Comparison of ENCODE assay signal across 20 cellular contexts in the genomic region with DNA sequence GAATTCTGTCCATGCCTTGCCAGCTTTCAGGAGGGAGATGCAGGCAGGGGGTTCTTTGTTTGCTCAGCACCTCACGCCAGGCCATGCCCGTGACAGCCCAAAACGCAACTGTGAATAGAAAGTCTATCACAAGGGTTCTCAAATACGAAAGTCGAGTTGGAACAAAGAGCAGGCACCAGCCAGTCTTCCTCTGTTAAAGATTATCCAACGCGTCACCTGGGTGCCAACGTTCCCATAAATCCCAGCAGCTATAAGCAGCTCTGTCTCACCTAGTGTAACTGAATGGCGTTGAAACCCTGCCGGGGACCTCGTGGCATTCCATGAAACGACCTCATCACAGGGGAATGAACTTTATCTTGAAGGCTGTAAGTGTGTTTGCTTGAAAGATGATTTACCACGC.
DNase-seq lines count a peak whose midpoint lies in the region; ATAC-seq, FAIRE-seq and TF ChIP-seq lines count a peak whose summit lies in the region.
"Had no signal": no experiment of that assay in that cellular context is flagged by ENCODE, and none has a peak within 500 bp of the region (broad histone marks: within the 10 kb centered on the region; RNA-seq: fewer than 3 reads in every experiment).

No MANE protein-coding gene starts in this region.

- no TSS peak for BruUV-seq in mammary epithelial cell (replicated peaks; lab: Mats Ljungman, UMichigan)

- no peak for FAIRE-seq in GM19239 (lab: Jason Lieb, UNC)
- FAIRE-seq: GM12892, kidney had no signal

- H3K27ac ChIP-seq in mammary epithelial cell (ENCODE audit: insufficient read depth, low read depth, low read length) (no peak overlapping the region), breast epithelium (no peak overlapping the region), left ventricle myocardium inferior (replicated peaks) (peak overlapping the region; percentile 74), lung (ENCODE audit: low read depth in 1 of 2, low read length in 1 of 2) (peak overlapping the region in 1 of 2 donors; percentile 61), upper lobe of right lung (no peak overlapping the region)
- H3K27ac ChIP-seq: BLaER1, dorsolateral prefrontal cortex had no signal

- 2% methylated on average over 12 of the region's 13 CpGs for WGBS in mammary epithelial cell (ENCODE audit: low coverage, missing lambda C conversion rate)
- WGBS in lung, 2 donors: 55 to 77% methylated on average over 13 of the region's 13 CpGs

- peak; percentile 34 for ATAC-seq in lung (ENCODE audit: insufficient read depth, low FRiP score)
- peak; percentile 82 for ATAC-seq in upper lobe of right lung
- no peak for ATAC-seq in GM18498 (IDR thresholded peaks at IDR 0.05; ENCODE audit: unreplicated experiment)
- ATAC-seq: activated T-cell treated with anti-CD3 and anti-CD28 coated beads, Interleukin-2, amount 50 U/mL, for 4 hours had no signal

- TF ChIP-seq CTCF in mammary epithelial cell (conservative IDR thresholded peaks at IDR 0.05 in 1 of 2, IDR thresholded peaks at IDR 0.05 in 1 of 2; ENCODE audit: extremely low read depth in 1 of 2, insufficient read depth in 1 of 2, low read depth in 1 of 2, low read length in 2 of 2) (no peak), breast epithelium (IDR thresholded peaks at IDR 0.05) (no peak), left ventricle myocardium inferior (IDR thresholded peaks at IDR 0.05; ENCODE audit: borderline replicate concordance) (no peak), lung (IDR thresholded peaks at IDR 0.05; ENCODE audit: control extremely low read depth, extremely low read depth) (no peak), upper lobe of right lung (IDR thresholded peaks at IDR 0.05) (no peak)

- DNase-seq in mammary epithelial cell: no peak
- DNase-seq in breast epithelium (ENCODE audit: low spot score in 2 of 2): no peak
- peak; percentile 36 for DNase-seq in left ventricle myocardium inferior
- DNase-seq in lung (ENCODE audit: low spot score): peak; percentile 34
- DNase-seq in upper lobe of right lung: no peak
- no peak for DNase-seq in ecto neural progenitor cell (ENCODE audit: low spot score)
- no peak for DNase-seq in GM19239 (ENCODE audit: insufficient read length, low spot score)
- DNase-seq: 8988T; activated CD4-positive, alpha-beta memory T cell treated with anti-CD3 and anti-CD28 coated beads, Interleukin-2, amount 10 ng/mL, durations not matched to agents 7 days and 5 days; activated T-cell treated with anti-CD3 and anti-CD28 coated beads, Interleukin-2, amount 50 U/mL, for 4 hours; dorsolateral prefrontal cortex; head of caudate nucleus; kidney; naive B cell; NCI-H1436; NCI-H2171 treated with DMSO at 0.1 percent for 48 hours; NCI-H69 had no signal

- no peaks in the 10 kb centered on the region for H3K36me3 ChIP-seq in mammary epithelial cell (ENCODE audit: insufficient read depth, low read length)
- no peaks in the 10 kb centered on the region for H3K36me3 ChIP-seq in breast epithelium
- H3K36me3 ChIP-seq in left ventricle myocardium inferior: no peaks in the 10 kb centered on the region
- H3K36me3 ChIP-seq in lung (ENCODE audit: control insufficient read depth in 2 of 2, insufficient read depth in 2 of 2, low read length in 2 of 2): no peaks in the 10 kb centered on the region
- H3K36me3 ChIP-seq in upper lobe of right lung: no peaks in the 10 kb centered on the region
- H3K36me3 ChIP-seq: BLaER1 had no signal

- peak overlapping the region; percentile 15 for H3K4me2 ChIP-seq in mammary epithelial cell (ENCODE audit: insufficient read depth, low read depth, low read length)
- H3K4me2 ChIP-seq: BLaER1 had no signal

- H4K20me1 ChIP-seq in mammary epithelial cell (ENCODE audit: insufficient read depth, low read length): no peaks in the 10 kb centered on the region
- H4K20me1 ChIP-seq: BLaER1 had no signal

- in situ Hi-C loops in mammary epithelial cell (cut with MboI; ENCODE audit: low sequenced_read_pairs in 2 of 2): no loop called here

- intact Hi-C loops in mammary epithelial cell (cut with micrococcal nuclease) (no loop called here), breast epithelium (cut with DNase I; ENCODE audit: low total_unique reads) (no loop called here), left ventricle myocardium inferior (cut with micrococcal nuclease) (no loop called here), upper lobe of right lung (cut with DNase I) (no loop called here)

- peaks cover 2% of the 10 kb centered on the region for H3K27me3 ChIP-seq in mammary epithelial cell (ENCODE audit: insufficient read depth, low read length)
- H3K27me3 ChIP-seq in breast epithelium: no peaks in the 10 kb centered on the region
- no peaks in the 10 kb centered on the region for H3K27me3 ChIP-seq in left ventricle myocardium inferior (ENCODE audit: low read depth)
- H3K27me3 ChIP-seq in lung (ENCODE audit: control insufficient read depth, insufficient read depth): no peaks in the 10 kb centered on the region
- no peaks in the 10 kb centered on the region for H3K27me3 ChIP-seq in upper lobe of right lung
- H3K27me3 ChIP-seq: BLaER1 had no signal

- CTCF ChIA-PET in mammary epithelial cell (lab: Charles Lee; ENCODE audit: low non-redundant PET): no interaction called here

- H3K4me3 ChIP-seq in mammary epithelial cell (replicated peaks in 1 of 3; ENCODE audit: insufficient read depth in 1 of 3, low read depth in 2 of 3, low read length in 3 of 3) (no peak overlapping the region), breast epithelium (no peak overlapping the region), left ventricle myocardium inferior (peak overlapping the region; percentile 15), lung (no peak overlapping the region), upper lobe of right lung (no peak overlapping the region)
- H3K4me3 ChIP-seq: BLaER1, dorsolateral prefrontal cortex had no signal

- no peaks in the 10 kb centered on the region for H3K9me3 ChIP-seq in mammary epithelial cell (replicated peaks; ENCODE audit: insufficient read depth, low read length)
- no peaks in the 10 kb centered on the region for H3K9me3 ChIP-seq in breast epithelium
- no peaks in the 10 kb centered on the region for H3K9me3 ChIP-seq in left ventricle myocardium inferior (replicated peaks)
- no peaks in the 10 kb centered on the region for H3K9me3 ChIP-seq in lung (ENCODE audit: control insufficient read depth in 2 of 2, insufficient read depth in 1 of 2, low read length in 1 of 2)
- H3K9me3 ChIP-seq in upper lobe of right lung: no peaks in the 10 kb centered on the region
- H3K9me3 ChIP-seq: BLaER1 had no signal

- H3K4me1 ChIP-seq in mammary epithelial cell (ENCODE audit: insufficient read depth, low read length) (no peaks in the 10 kb centered on the region), breast epithelium (no peaks in the 10 kb centered on the region), left ventricle myocardium inferior (peaks cover 28% of the 10 kb centered on the region), lung (ENCODE audit: control insufficient read depth in 2 of 2, insufficient read depth in 2 of 2, low read length in 2 of 2) (peaks cover 0 to 2% of the 10 kb centered on the region in 2 donors), upper lobe of right lung (no peaks in the 10 kb centered on the region)
- H3K4me1 ChIP-seq: BLaER1 had no signal

- no peak for TF ChIP-seq POLR2A in breast epithelium (IDR thresholded peaks at IDR 0.05)

- H2AFZ ChIP-seq in mammary epithelial cell (ENCODE audit: low read depth, low read length): peak overlapping the region; percentile 35

- H3K79me2 ChIP-seq in mammary epithelial cell (ENCODE audit: insufficient read depth, low read length): no peaks in the 10 kb centered on the region

- no peak overlapping the region for H3K9ac ChIP-seq in mammary epithelial cell (ENCODE audit: insufficient read depth, low read length)
- H3K9ac ChIP-seq: BLaER1 had no signal

- dilution Hi-C loops in mammary epithelial cell (cut with HindIII; ENCODE audit: low sequenced_read_pairs): no loop called here

Comparison
In these comparisons a context has a peak if more than half of its experiments do, and no peak if none do; other contexts are left out.
1. DNase-seq: peak in left ventricle myocardium inferior (single experiment) and lung (single experiment); none in mammary epithelial cell (single experiment), breast epithelium (0 of 2), upper lobe of right lung (single experiment), ecto neural progenitor cell (single experiment) and GM19239 (single experiment).